ENCODE assay signal across 8 cellular contexts in the genomic region with DNA sequence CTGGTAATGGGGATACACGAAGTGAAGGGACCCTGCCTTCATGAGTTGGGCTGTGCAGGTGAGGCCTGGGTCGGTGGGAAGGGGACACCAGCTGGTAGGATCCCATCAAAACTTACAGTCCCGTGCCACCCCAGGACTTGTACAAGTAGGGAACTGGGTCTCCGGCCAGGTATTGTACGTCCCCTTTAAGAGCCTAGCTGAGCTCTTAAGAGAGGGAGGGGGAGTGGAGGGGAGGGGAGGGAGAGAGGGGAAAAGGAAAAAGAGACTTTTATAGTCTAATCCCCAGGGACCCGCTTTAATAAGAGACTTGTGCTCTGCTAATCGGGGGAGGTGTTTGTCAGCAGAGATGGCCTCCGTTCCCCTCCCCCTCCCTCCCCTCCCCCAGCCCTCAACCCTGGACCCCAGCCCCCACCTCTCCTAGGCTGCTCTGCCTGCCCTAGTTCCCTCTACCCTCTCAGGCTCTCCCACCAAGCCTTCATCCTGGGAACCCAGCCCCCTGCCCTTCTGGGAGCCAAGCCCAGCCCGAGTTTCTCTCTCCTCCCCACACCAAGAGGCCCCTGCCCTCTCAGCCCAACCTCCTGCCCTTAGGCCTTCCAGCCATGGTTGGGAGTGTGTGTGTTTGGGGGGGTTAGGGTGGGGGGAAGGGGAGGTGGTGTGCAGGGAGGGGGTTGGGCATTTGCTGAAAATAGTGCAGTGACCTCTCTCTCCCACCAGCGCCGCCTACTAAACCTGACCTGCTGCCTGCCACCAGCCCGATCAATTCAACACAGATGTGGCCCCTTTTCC. TPM values are rescaled to one million over a fixed set of nuclear protein-coding genes. Genes with fewer than 3 reads are reported as not detected.
DNase-seq lines count a peak whose midpoint lies in the region; ATAC-seq, FAIRE-seq and TF ChIP-seq lines count a peak whose summit lies in the region.

No MANE protein-coding gene starts in this region.

- H3K18ac ChIP-seq in H9 (ENCODE audit: insufficient read length, low read depth, low read length) = no peak overlapping the region

- no peak overlapping the region for H2BK120ac ChIP-seq in H9 (ENCODE audit: low read depth, low read length, poor library complexity, severe bottlenecking)

- no CpG with 5 or more reads among the region's 12 CpGs for WGBS in H9 (ENCODE audit: extremely low coverage, insufficient read length, low lambda C conversion rate)
- WGBS in psoas muscle, 3 donors = 18 to 27% (median 19%) methylated on average over 12 of the region's 12 CpGs

- H4K8ac ChIP-seq in H9 (replicated peaks; ENCODE audit: insufficient read length, low read depth, low read length) = no peak overlapping the region

- peak overlapping the region; percentile 37 for H3K27ac ChIP-seq in H9 (ENCODE audit: insufficient read length, low read depth, low read length)
- peak overlapping the region; percentile 16 for H3K27ac ChIP-seq in psoas muscle
- H3K27ac ChIP-seq in upper lobe of right lung = no peak overlapping the region

- H4K91ac ChIP-seq in H9 (ENCODE audit: insufficient read length, low read depth, low read length) = no peak overlapping the region

- H3K23ac ChIP-seq in H9 (ENCODE audit: insufficient read length, low read depth, low read length) = no peak overlapping the region

- no peak overlapping the region for H3K4ac ChIP-seq in H9 (ENCODE audit: low read depth, low read length)

- no peak overlapping the region for H2BK5ac ChIP-seq in H9 (ENCODE audit: insufficient read length, low read length)

- no peak overlapping the region for H3K14ac ChIP-seq in H9 (ENCODE audit: insufficient read depth, low read length)

- peak overlapping the region; percentile 96 to 97 for H3K4me3 Mint-ChIP-seq in H9

- H3K9ac ChIP-seq in H9 (ENCODE audit: extremely low read depth, insufficient read length, low read length) = peak overlapping the region; percentile 31

- DNase-seq in H9 (peak; percentile 90), NCI-H82 (lab: John Stamatoyannopoulos, UW) (peak; percentile 99), fibroblast of gingiva (ENCODE audit: low read depth) (peak; percentile 45), psoas muscle (no peak), RCC 7860 (ENCODE audit: low spot score) (no peak), upper lobe of right lung (no peak)

- no peaks in the 10 kb centered on the region for H3K9me3 Mint-ChIP-seq in H9

- peaks cover 61 to 68% of the 10 kb centered on the region in 2 experiments for H3K4me1 Mint-ChIP-seq in H9

- H4K20me1 ChIP-seq in H9 (ENCODE audit: control insufficient read depth, insufficient read depth, insufficient read length) = no peaks in the 10 kb centered on the region

- peaks cover 8% of the 10 kb centered on the region for H3K27me3 Mint-ChIP-seq in H9 (ENCODE audit: low read depth)

- H3K4me1 ChIP-seq in H9 (ENCODE audit: insufficient read depth, low read length) (peaks cover 15% of the 10 kb centered on the region), psoas muscle (peaks cover 19% of the 10 kb centered on the region), upper lobe of right lung (peaks cover 9% of the 10 kb centered on the region)

- no peak overlapping the region for H3K56ac ChIP-seq in H9 (ENCODE audit: insufficient read length, low read depth, low read length)

- H3K36me3 ChIP-seq in psoas muscle (ENCODE audit: insufficient read depth in 1 of 2, low read depth in 1 of 2) = peaks cover 0 to 1% of the 10 kb centered on the region in 2 donors
- no peaks in the 10 kb centered on the region for H3K36me3 ChIP-seq in upper lobe of right lung

- no peak overlapping the region for H2AFZ ChIP-seq in H9 (ENCODE audit: low read length)

- H2AK5ac ChIP-seq in H9 (ENCODE audit: insufficient read length, low read length) = no peak overlapping the region

- peaks cover 23 to 37% (median 35%) of the 10 kb centered on the region in 3 experiments; a peak in 6 of 7 replicates for H3K36me3 Mint-ChIP-seq in H9 (ENCODE audit: insufficient read depth in 1 of 3, low read depth in 3 of 3)

- no peak overlapping the region for H4K5ac ChIP-seq in H9 (ENCODE audit: insufficient read length, low read depth, low read length)

- no peak for FAIRE-seq in RCC 7860 (lab: Jason Lieb, UNC)

- TF ChIP-seq CTCF in H9 (conservative IDR thresholded peaks at IDR 0.05) (peak; percentile 26; the same call in 1 of the 3 replicates), psoas muscle (IDR thresholded peaks at IDR 0.05) (no peak), upper lobe of right lung (IDR thresholded peaks at IDR 0.05) (no peak)

- no peak overlapping the region for H2BK15ac ChIP-seq in H9 (ENCODE audit: low read depth, low read length)

- H3K4me2 ChIP-seq in H9 (ENCODE audit: insufficient read depth, insufficient read length, low read length) = peak overlapping the region; percentile 72

- H2BK20ac ChIP-seq in H9 (ENCODE audit: low read depth, low read length, poor library complexity, severe bottlenecking) = no peak overlapping the region

- H3K4me3 ChIP-seq in psoas muscle = peak overlapping the region; percentile 28
- H3K4me3 ChIP-seq in upper lobe of right lung = no peak overlapping the region

- H3K79me1 ChIP-seq in H9 (ENCODE audit: insufficient read depth, low read depth, low read length, poor library complexity, severe bottlenecking) = peaks cover 3% of the 10 kb centered on the region

- H3K27me3 ChIP-seq in H9 (ENCODE audit: insufficient read depth, low read length) (no peaks in the 10 kb centered on the region), psoas muscle (ENCODE audit: insufficient read depth in 3 of 3, low read length in 2 of 3) (peaks cover 0 to 8% (median 3%) of the 10 kb centered on the region in 3 donors), upper lobe of right lung (no peaks in the 10 kb centered on the region)

- ATAC-seq in psoas muscle (peak in 2 of 4 donors; percentile 17), upper lobe of right lung (no peak), HG02759 (IDR thresholded peaks at IDR 0.05; ENCODE audit: unreplicated experiment) (no peak), HG02642 (IDR thresholded peaks at IDR 0.05; ENCODE audit: poor library complexity, unreplicated experiment) (no peak)

- H3K23me2 ChIP-seq in H9 (ENCODE audit: insufficient read length, low read depth, low read length, poor library complexity, severe bottlenecking) = peaks cover 29% of the 10 kb centered on the region

- intact Hi-C loops in psoas muscle (cut with DNase I) (no loop called here), upper lobe of right lung (cut with DNase I) (loop anchor here (10.0 kb wide), 1 partner anchor 49 kb away; no protein-coding TSS in a partner anchor)

- H3K9me3 ChIP-seq in H9 (ENCODE audit: control insufficient read depth, low read depth, low read length) (no peaks in the 10 kb centered on the region), psoas muscle (no peaks in the 10 kb centered on the region), upper lobe of right lung (no peaks in the 10 kb centered on the region)

- peaks cover 6% of the 10 kb centered on the region; the same call in 1 of the 2 replicates for H3K79me2 ChIP-seq in H9 (ENCODE audit: insufficient read depth, low read length)

- H3T11ph ChIP-seq in H9 (ENCODE audit: low read length) = no peak overlapping the region

- peak overlapping the region; percentile 89 to 98 (median 95) for H3K27ac Mint-ChIP-seq in H9

- no peak overlapping the region for H2BK12ac ChIP-seq in H9 (ENCODE audit: insufficient read length, low read depth, low read length)

RNA-seq across cellular contexts. Expression of a gene that starts 2.6 kb away (rescaled TPM):
- total RNA-seq in H9 (2021) (31.2 and 31.8 TPM in 2 replicates), psoas muscle (1 to 10 TPM in 3 of 4 donors, under 1 TPM in 1; 0.88 to 4.8 (median 1.4) TPM), upper lobe of right lung (5.8 TPM)
- 1 to 10 TPM in 2 of 3 donors, under 1 TPM in 1; 0.34 to 3.7 (median 2.3) TPM for polyA plus RNA-seq in psoas muscle

RNA-seq across cellular contexts. Expression of a gene that starts 16.7 kb away (rescaled TPM):
- total RNA-seq in H9 (2021) (581 and 589 TPM in 2 replicates), psoas muscle (1,000 to 10,000 TPM in 2 of 4 donors, 100 to 1,000 TPM in 2; 592 to 1,401 (median 983) TPM), upper lobe of right lung (1,158 TPM)
- 1,000 to 10,000 TPM; 1,147 to 2,407 (median 1,257) TPM for polyA plus RNA-seq in psoas muscle

RNA-seq across cellular contexts. Expression of a gene that starts 25.4 kb away (rescaled TPM):
- total RNA-seq in H9 (2021) (4.0 and 6.6 TPM in 2 replicates), psoas muscle (10 to 100 TPM; 11.4 to 25.4 (median 16.0) TPM), upper lobe of right lung (6.0 TPM)
- 10 to 100 TPM in 2 of 3 donors, 1 to 10 TPM in 1; 7.0 to 14.0 (median 11.9) TPM for polyA plus RNA-seq in psoas muscle

RNA-seq across cellular contexts. Expression of a gene that starts 29.7 kb away (rescaled TPM):
- total RNA-seq in H9 (2021) (104 and 108 TPM in 2 replicates), psoas muscle (100 to 1,000 TPM; 127 to 193 (median 165) TPM), upper lobe of right lung (129 TPM)
- polyA plus RNA-seq in psoas muscle = 100 to 1,000 TPM; 185 to 260 (median 228) TPM

RNA-seq across cellular contexts. Expression of a gene that starts 37.9 kb away (rescaled TPM):
- total RNA-seq in H9 (2021) = 114 and 119 TPM in 2 replicates
- 100 to 1,000 TPM; 297 to 433 (median 350) TPM for total RNA-seq in psoas muscle
- polyA plus RNA-seq in psoas muscle = 100 to 1,000 TPM in 2 of 3 donors, 10 to 100 TPM in 1; 51.8 to 254 (median 152) TPM
- total RNA-seq in upper lobe of right lung = 14.7 TPM

Comparison
In these comparisons a context has a peak if more than half of its experiments do, and no peak if none do; other contexts are left out.
1. DNase-seq: peak in H9 (single experiment), NCI-H82 (single experiment) and fibroblast of gingiva (single experiment); none in psoas muscle (0 of 2), RCC 7860 (single experiment) and upper lobe of right lung (single experiment).